ENCODE assay signal across 1 cellular context in genomic region chr20:62816879-62817873, GRCh38.
A peak's percentile ranks its signal among the peaks of the same experiment; 100 is the strongest.
TF ChIP-seq lines count a peak whose summit lies in the region.

COL9A3 (plus strand) TSS chr20:62817050; CDS start chr20:62817065, 15 bp downstream.

TF ChIP-seq in H1, 55 proteins besides CTCF, POLR2A, EP300 and RAD21 (continued from another document):
- TF ChIP-seq CHD7 (IDR thresholded peaks at IDR 0.05; ENCODE audit: insufficient replicate concordance, low read length) (no peak), KDM4A (IDR thresholded peaks at IDR 0.05; ENCODE audit: low read depth, low read length, severe bottlenecking) (peak; percentile 47), SP4 (IDR thresholded peaks at IDR 0.05; ENCODE audit: low read length) (0 out of 2 replicates have a peak, but pooled peaks have one; percentile 40), TAF7 (optimal IDR thresholded peaks at IDR 0.05; ENCODE audit: borderline replicate concordance, low read depth, low read length) (peak; percentile 4), RXRA (IDR thresholded peaks at IDR 0.05; ENCODE audit: insufficient read depth, low read depth, low read length) (no peak), POU5F1 (IDR thresholded peaks at IDR 0.05; ENCODE audit: low read depth, low read length) (no peak), TBP (IDR thresholded peaks at IDR 0.05; ENCODE audit: low read depth, low read length) (0 out of 2 replicates have a peak, but pooled peaks have one; percentile 6), PHF8 (conservative IDR thresholded peaks at IDR 0.05; ENCODE audit: low read depth, low read length) (0 out of 2 replicates have a peak, but pooled peaks have one; percentile 31), TAF1 (IDR thresholded peaks at IDR 0.05; ENCODE audit: low read depth, low read length) (peak; percentile 53; the same call in 1 of the 2 replicates), RBBP5 (IDR thresholded peaks at IDR 0.05; ENCODE audit: borderline replicate concordance, low read depth, low read length) (peak; percentile 5; the same call in 1 of the 2 replicates)
